Comparison of ENCODE assay signal across 23 cellular contexts in the genomic region with DNA sequence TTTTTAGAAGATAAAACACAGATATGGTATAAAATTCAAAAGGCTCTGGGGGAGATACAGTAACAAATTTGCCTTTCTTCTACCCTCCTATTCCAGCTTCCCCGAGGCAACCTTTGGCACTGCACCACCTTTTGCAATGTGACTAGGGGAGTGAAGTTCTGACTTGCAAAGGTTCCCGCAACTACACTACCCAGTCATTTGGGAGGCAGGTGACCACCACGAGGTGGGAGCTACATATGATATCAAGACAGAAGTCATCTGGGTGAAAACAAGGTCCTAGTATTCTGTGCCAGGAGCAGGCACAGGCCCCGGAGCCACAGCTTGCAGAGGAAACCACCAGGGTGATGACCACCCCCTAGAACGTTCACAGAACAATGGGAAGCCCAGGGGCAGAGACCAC.
DNase-seq lines count a peak whose midpoint lies in the region; ATAC-seq and TF ChIP-seq lines count a peak whose summit lies in the region.
"Had no signal": no experiment of that assay in that cellular context is flagged by ENCODE, and none has a peak within 500 bp of the region (broad histone marks: within the 10 kb centered on the region; RNA-seq: fewer than 3 reads in every experiment).

No MANE protein-coding gene starts in this region.

- DNase-seq in NCI-H2171 (lab: John Stamatoyannopoulos, UW) (peak; percentile 33), NCI-H2171 treated with DMSO at 0.1 percent for 48 hours (lab: John Stamatoyannopoulos, UW) (no peak), SK-MEL-5 (ENCODE audit: low read depth, low spot score) (peak; percentile 66), stomach (no peak), OCI-M2 (lab: John Stamatoyannopoulos, UW; ENCODE audit: unreplicated experiment) (no peak), HT-29 (ENCODE audit: low spot score) (no peak)
- DNase-seq: 8988T; activated CD4-positive, alpha-beta T cell treated with anti-CD3 and anti-CD28 coated beads for 1 hour; activated CD8-positive, alpha-beta T cell treated with anti-CD3 and anti-CD28 coated beads, Interleukin-2, amount 10 ng/mL, durations not matched to agents 7 days and 5 days; activated T-cell treated with anti-CD3 and anti-CD28 coated beads, Interleukin-2, amount 50 U/mL, for 1 hour; GF-D8; H7; KG1; MM.1S; NCI-H1436; NK-92 treated with Interleukin-12 subunit alpha and Interleukin-12 subunit beta, amount 100 ng/mL, for 24 hours; SIG-M5; stimulated activated CD4-positive, alpha-beta T cell treated with anti-CD3 and anti-CD28 coated beads, Interleukin-4, amount 100 ng/mL, for 4 hours; stimulated activated naive CD4-positive, alpha-beta T cell; T-helper 1 cell had no signal

- TF ChIP-seq POLR2A in gastroesophageal sphincter (IDR thresholded peaks at IDR 0.05) (no peak), stomach (IDR thresholded peaks at IDR 0.05) (no peak)

- no peak overlapping the region for H3K4me3 ChIP-seq in gastroesophageal sphincter
- no peak overlapping the region for H3K4me3 ChIP-seq in stomach

- H3K9me3 ChIP-seq in gastroesophageal sphincter (no peaks in the 10 kb centered on the region), stomach (no peaks in the 10 kb centered on the region)
- H3K9me3 ChIP-seq: neutrophil had no signal

- TF ChIP-seq EP300 in gastroesophageal sphincter (IDR thresholded peaks at IDR 0.05) (no peak), stomach (IDR thresholded peaks at IDR 0.05) (no peak)

- intact Hi-C loops in stomach (cut with DNase I; ENCODE audit: low total_unique reads) = no loop called here

- in situ Hi-C loops in SK-MEL-5 (cut with HindIII; ENCODE audit: low pct_unique_long_range_greater_than_20kb, low sequenced_read_pairs) = no loop called here

- H3K27me3 ChIP-seq in gastroesophageal sphincter (no peaks in the 10 kb centered on the region), stomach (no peaks in the 10 kb centered on the region)
- H3K27me3 ChIP-seq: neutrophil had no signal

- no peak for ATAC-seq in gastroesophageal sphincter
- no peak for ATAC-seq in GM21576 (IDR thresholded peaks at IDR 0.05; ENCODE audit: unreplicated experiment)
- ATAC-seq: activated CD8-positive, alpha-beta T cell treated with anti-CD3 and anti-CD28 coated beads, Interleukin-2, amount 10 ng/mL, durations not matched to agents 7 days and 5 days had no signal

- TF ChIP-seq CTCF in gastroesophageal sphincter (IDR thresholded peaks at IDR 0.05) (no peak), stomach (IDR thresholded peaks at IDR 0.05) (no peak)

- H3K36me3 ChIP-seq in gastroesophageal sphincter (peaks cover 0 to 41% of the 10 kb centered on the region in 2 donors), stomach (peaks cover 0 to 48% (median 22%) of the 10 kb centered on the region in 4 donors)

- H3K4me1 ChIP-seq in gastroesophageal sphincter (peaks cover 3 to 65% (median 11%) of the 10 kb centered on the region in 3 donors), stomach (peaks cover 0 to 45% (median 21%) of the 10 kb centered on the region in 4 donors)

- H3K27ac ChIP-seq in gastroesophageal sphincter = peak overlapping the region; percentile 60 to 74 (median 68)
- peak overlapping the region in 3 of 5 donors; percentile 32 to 78 (median 56) for H3K27ac ChIP-seq in stomach

- 84 to 100% methylated on average over 1 to 3 of the region's 5 CpGs for WGBS in gastroesophageal sphincter (ENCODE audit: low coverage in 1 of 2), 2 donors
- 75 to 88% (median 78%) methylated on average over 5 of the region's 5 CpGs for WGBS in stomach, 5 donors

Comparison
In these comparisons a context has a peak if more than half of its experiments do, and no peak if none do; other contexts are left out.
1. DNase-seq: peak in NCI-H2171 (single experiment) and SK-MEL-5 (single experiment); none in NCI-H2171 treated with DMSO at 0.1 percent for 48 hours (single experiment), stomach (single experiment), OCI-M2 (single experiment) and HT-29 (single experiment).